ENCODE assay signal across 1 cellular context in genomic region chr6:35259194-35259945, GRCh38.
TF ChIP-seq lines count a peak whose summit lies in the region.

Gene ZNF76, plus strand, starts transcription at chr6:35259735. Its CDS starts 21,417 bp downstream, at chr6:35281152.

TF ChIP-seq in GM12878, 131 proteins besides CTCF, POLR2A, EP300 and RAD21 (continued from another document and continues in another):
- 0 out of 2 replicates have a peak, but pooled peaks have one; percentile 27 for TF ChIP-seq MLLT1 (IDR thresholded peaks at IDR 0.05)
- no peak for TF ChIP-seq KDM1A (IDR thresholded peaks at IDR 0.05; ENCODE audit: borderline replicate concordance)
- TF ChIP-seq POLR2AphosphoS2 (IDR thresholded peaks at IDR 0.05; ENCODE audit: low read depth, low read length): no peak
- no peak for TF ChIP-seq ZBTB33 (IDR thresholded peaks at IDR 0.05)
- TF ChIP-seq ATF7 (IDR thresholded peaks at IDR 0.05; ENCODE audit: low read depth): peak; percentile 81
- no peak; the same call in 1 of the 2 replicates for TF ChIP-seq RUNX3 (IDR thresholded peaks at IDR 0.05; ENCODE audit: low read length)
- no peak for TF ChIP-seq STAT3 (IDR thresholded peaks at IDR 0.05; ENCODE audit: low read depth, low read length)
- no peak for TF ChIP-seq E4F1 (IDR thresholded peaks at IDR 0.05; ENCODE audit: borderline replicate concordance, partially characterized antibody)
- TF ChIP-seq CBX5 (IDR thresholded peaks at IDR 0.05; ENCODE audit: low read depth): peak; percentile 68; the same call in 1 of the 2 replicates
- no peak for TF ChIP-seq EZH2 (IDR thresholded peaks at IDR 0.05; ENCODE audit: borderline replicate concordance, control insufficient read depth, low read depth, low read length)
- peak; percentile 19 for TF ChIP-seq RELA (IDR thresholded peaks at IDR 0.05; ENCODE audit: borderline replicate concordance, partially characterized antibody)
- TF ChIP-seq WRNIP1 (IDR thresholded peaks at IDR 0.05; ENCODE audit: borderline replicate concordance, low read depth, low read length): no peak
- TF ChIP-seq BACH1 (IDR thresholded peaks at IDR 0.05; ENCODE audit: borderline replicate concordance): 0 out of 2 replicates have a peak, but pooled peaks have one; percentile 48
- no peak for TF ChIP-seq HDAC2 (IDR thresholded peaks at IDR 0.05)
- TF ChIP-seq PAX5 (IDR thresholded peaks at IDR 0.05; ENCODE audit: borderline replicate concordance, low read depth, low read length): peak; percentile 38; the same call in 1 of the 2 replicates
- TF ChIP-seq SIX5 (IDR thresholded peaks at IDR 0.05; ENCODE audit: low read depth, low read length, severe bottlenecking): peak; percentile 31
- peak; percentile 47; the same call in 1 of the 2 replicates for TF ChIP-seq FOXM1 (IDR thresholded peaks at IDR 0.05; ENCODE audit: low read depth, low read length)
- peak; percentile 58 for TF ChIP-seq FOS (IDR thresholded peaks at IDR 0.05; ENCODE audit: borderline replicate concordance, extremely low read depth, insufficient read length)
- no peak for TF ChIP-seq PRDM15 (CRISPR knock-in tag; IDR thresholded peaks at IDR 0.05)
- TF ChIP-seq PKNOX1 (IDR thresholded peaks at IDR 0.05): peak; percentile 58; the same call in 1 of the 2 replicates
- TF ChIP-seq CHD4 (IDR thresholded peaks at IDR 0.05): no peak
- TF ChIP-seq TCF7 (IDR thresholded peaks at IDR 0.05; ENCODE audit: borderline replicate concordance): no peak
- no peak for TF ChIP-seq MTA2 (IDR thresholded peaks at IDR 0.05; ENCODE audit: low read depth)
- TF ChIP-seq ZNF207 (IDR thresholded peaks at IDR 0.05; ENCODE audit: borderline replicate concordance): peak; percentile 93
- TF ChIP-seq SIN3A (IDR thresholded peaks at IDR 0.05; ENCODE audit: low read depth, low read length): peak; percentile 53; the same call in 1 of the 2 replicates
- TF ChIP-seq ZNF384 (IDR thresholded peaks at IDR 0.05; ENCODE audit: borderline replicate concordance, low read depth, low read length): no peak
- peak; percentile 71 for TF ChIP-seq MYC (IDR thresholded peaks at IDR 0.05; ENCODE audit: insufficient read depth, insufficient read length, insufficient replicate concordance, low read length, severe bottlenecking)
- TF ChIP-seq NKRF (conservative IDR thresholded peaks at IDR 0.05): peak; percentile 32
- TF ChIP-seq NFXL1 (IDR thresholded peaks at IDR 0.05; ENCODE audit: borderline replicate concordance): no peak
- 0 out of 2 replicates have a peak, but pooled peaks have one; percentile 11 for TF ChIP-seq JUND (IDR thresholded peaks at IDR 0.05; ENCODE audit: low read depth, low read length)
- no peak for TF ChIP-seq MAX (IDR thresholded peaks at IDR 0.05; ENCODE audit: low read depth, low read length)
- 0 out of 2 replicates have a peak, but pooled peaks have one; percentile 23 for TF ChIP-seq TARDBP (IDR thresholded peaks at IDR 0.05; ENCODE audit: borderline replicate concordance)
- TF ChIP-seq ZNF217 (IDR thresholded peaks at IDR 0.05): peak; percentile 65; the same call in 1 of the 2 replicates
- TF ChIP-seq NR2F1 (conservative IDR thresholded peaks at IDR 0.05): peak; percentile 93
- TF ChIP-seq SMAD5 (IDR thresholded peaks at IDR 0.05; ENCODE audit: low read depth): no peak
- no peak for TF ChIP-seq SP1 (IDR thresholded peaks at IDR 0.05; ENCODE audit: low read depth, low read length)
- 0 out of 2 replicates have a peak, but pooled peaks have one; percentile 27 for TF ChIP-seq MEF2A (IDR thresholded peaks at IDR 0.05; ENCODE audit: insufficient read depth, low read depth, low read length)
- TF ChIP-seq HSF1 (IDR thresholded peaks at IDR 0.05; ENCODE audit: low read depth, low read length): 0 out of 2 replicates have a peak, but pooled peaks have one; percentile 13
- no peak for TF ChIP-seq BCL11A (IDR thresholded peaks at IDR 0.05; ENCODE audit: low read depth, low read length)
- no peak for TF ChIP-seq RBBP5 (conservative IDR thresholded peaks at IDR 0.05)
- TF ChIP-seq USF2 (IDR thresholded peaks at IDR 0.05; ENCODE audit: borderline replicate concordance, low read depth, low read length): no peak
- no peak for TF ChIP-seq CEBPZ (IDR thresholded peaks at IDR 0.05; ENCODE audit: low read depth, low read length)
